19 cellular contexts compared by ENCODE assay signal in the genomic region with DNA sequence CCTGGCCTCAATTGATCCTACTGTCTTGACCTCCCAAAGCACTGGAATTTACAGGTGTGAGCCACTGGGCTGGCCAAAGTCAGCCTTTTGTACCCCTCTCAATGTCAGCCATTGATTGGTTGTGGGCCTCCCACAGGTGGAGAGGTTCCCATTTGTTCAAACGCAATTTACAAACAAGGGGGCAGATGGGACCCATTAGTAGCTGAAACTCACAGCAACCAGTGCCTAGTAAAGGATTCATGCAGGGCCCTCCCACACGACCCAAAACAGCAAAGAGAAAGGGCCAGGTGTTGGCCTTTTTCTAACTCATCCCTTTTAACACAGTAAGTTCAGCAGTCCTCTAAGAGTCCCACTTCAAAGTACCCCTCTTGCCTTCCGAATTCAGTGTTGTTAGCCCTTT.
DNase-seq lines count a peak whose midpoint lies in the region; ATAC-seq, FAIRE-seq and TF ChIP-seq lines count a peak whose summit lies in the region.
"Had no signal": no experiment of that assay in that cellular context is flagged by ENCODE, and none has a peak within 500 bp of the region (broad histone marks: within the 10 kb centered on the region; RNA-seq: fewer than 3 reads in every experiment).

No MANE protein-coding gene starts in this region.

- peaks cover 2% of the 10 kb centered on the region for H3K36me3 Mint-ChIP-seq in central memory CD8-positive, alpha-beta T cell (ENCODE audit: insufficient read depth)
- H3K36me3 Mint-ChIP-seq in stimulated activated naive B cell treated with anti-CD40 and anti-IgM and Interleukin-4, amounts not matched to agents 10 μg/mL and 1 μg/mL and 100 μg/mL, for 72 hours, result no peaks in the 10 kb centered on the region

- H3K4me3 ChIP-seq in BLaER1 (no peak overlapping the region), PC-3 (ENCODE audit: low read length) (no peak overlapping the region)
- H3K4me3 ChIP-seq in BLaER1 treated with 17β-estradiol and CSF1 and Interleukin-3, amounts not matched to agents 10 nM and 100 nM, result no peak overlapping the region
- H3K4me3 ChIP-seq: cardiac muscle cell, mucosa of descending colon had no signal

- TF ChIP-seq CTCF in PC-3 (conservative IDR thresholded peaks at IDR 0.05; ENCODE audit: low read depth, low read length), result no peak

- H3K27ac ChIP-seq in BLaER1, result 0 out of 2 replicates have a peak overlapping the region, but pooled peaks have one; percentile 49
- no peak overlapping the region for H3K27ac ChIP-seq in BLaER1 treated with 17β-estradiol and CSF1 and Interleukin-3, amounts not matched to agents 10 nM and 100 nM
- H3K27ac ChIP-seq in PC-3 (ENCODE audit: low read length), result no peak overlapping the region
- H3K27ac ChIP-seq: cardiac muscle cell, neutrophil had no signal

- no peak overlapping the region for H3K4me3 Mint-ChIP-seq in central memory CD8-positive, alpha-beta T cell
- no peak overlapping the region for H3K4me3 Mint-ChIP-seq in stimulated activated naive B cell treated with anti-CD40 and anti-IgM and Interleukin-4, amounts not matched to agents 10 μg/mL and 1 μg/mL and 100 μg/mL, for 72 hours
- H3K4me3 Mint-ChIP-seq: dendritic cell treated with granulocyte-macrophage colony-stimulating factor and Interleukin-4, amounts not matched to agents 40 ng/mL and 50 ng/mL, for 4 days had no signal

- POLR2A ChIA-PET in PC-3 (lab: Charles Lee; ENCODE audit: unreplicated experiment), result no interaction called here

- H3K4me1 ChIP-seq in BLaER1, result peaks cover 65% of the 10 kb centered on the region
- H3K4me1 ChIP-seq in BLaER1 treated with 17β-estradiol and CSF1 and Interleukin-3, amounts not matched to agents 10 nM and 100 nM, result peaks cover 31 to 65% (median 55%) of the 10 kb centered on the region in 10 experiments
- no peaks in the 10 kb centered on the region for H3K4me1 ChIP-seq in PC-3 (ENCODE audit: insufficient read depth, low read length)

- peaks cover 67% of the 10 kb centered on the region for H3K4me1 Mint-ChIP-seq in central memory CD8-positive, alpha-beta T cell
- H3K4me1 Mint-ChIP-seq in stimulated activated naive B cell treated with anti-CD40 and anti-IgM and Interleukin-4, amounts not matched to agents 10 μg/mL and 1 μg/mL and 100 μg/mL, for 72 hours, result peaks cover 12 to 24% of the 10 kb centered on the region in 2 donors

- no peaks in the 10 kb centered on the region for H3K9me2 ChIP-seq in PC-3 (replicated peaks; ENCODE audit: low read length)

- H3K27me3 Mint-ChIP-seq in central memory CD8-positive, alpha-beta T cell, result no peaks in the 10 kb centered on the region
- H3K27me3 Mint-ChIP-seq in stimulated activated naive B cell treated with anti-CD40 and anti-IgM and Interleukin-4, amounts not matched to agents 10 μg/mL and 1 μg/mL and 100 μg/mL, for 72 hours, result no peaks in the 10 kb centered on the region
- H3K27me3 Mint-ChIP-seq: dendritic cell treated with granulocyte-macrophage colony-stimulating factor and Interleukin-4, amounts not matched to agents 40 ng/mL and 50 ng/mL, for 4 days had no signal

- BruUV-seq in PC-3 (replicated peaks; lab: Mats Ljungman, UMichigan), result no TSS peak

- DNase-seq in NCI-H69 (lab: John Stamatoyannopoulos, UW) (peak; percentile 77), GM19239 (ENCODE audit: insufficient read length, low spot score) (no peak), PC-3 (no peak)
- DNase-seq in central memory CD8-positive, alpha-beta T cell (ENCODE audit: low spot score in 2 of 2), result no peak
- DNase-seq in stimulated activated naive B cell treated with anti-CD40 and anti-IgM and Interleukin-4, amounts not matched to agents 10 μg/mL and 1 μg/mL and 100 μg/mL, for 72 hours, result no peak
- DNase-seq: activated CD4-positive, alpha-beta T cell treated with anti-CD3 and anti-CD28 coated beads, Interleukin-2, amount 50 U/mL, for 48 hours; IMR-90; mucosa of descending colon; NCI-H1417 treated with DMSO at 0.1 percent for 48 hours; SHP77; small intestine; stimulated activated CD4-positive, alpha-beta T cell treated with anti-CD3 and anti-CD28 coated beads, Interleukin-2, amount 100 ng/mL, for 48 hours had no signal

- H4K20me1 ChIP-seq in BLaER1, result peaks cover 25% of the 10 kb centered on the region
- H4K20me1 ChIP-seq in BLaER1 treated with 17β-estradiol and CSF1 and Interleukin-3, amounts not matched to agents 10 nM and 100 nM, result peaks cover 0 to 10% (median 0%) of the 10 kb centered on the region in 11 experiments; a peak in 4 of 22 replicates
- no peaks in the 10 kb centered on the region for H4K20me1 ChIP-seq in PC-3 (ENCODE audit: low read length)

- no peaks in the 10 kb centered on the region for H3K79me2 ChIP-seq in PC-3 (ENCODE audit: low read length)

- CTCF ChIA-PET in PC-3 (lab: Charles Lee), result no interaction called here

- no peaks in the 10 kb centered on the region for H3F3A ChIP-seq in PC-3 (ENCODE audit: low read length, unreplicated experiment)

- peak overlapping the region; percentile 79 for H3K4me2 ChIP-seq in BLaER1
- H3K4me2 ChIP-seq in BLaER1 treated with 17β-estradiol and CSF1 and Interleukin-3, amounts not matched to agents 10 nM and 100 nM, result peak overlapping the region in 8 of 11 experiments; percentile 24 to 87 (median 79); a peak in 15 of 22 replicates
- H3K4me2 ChIP-seq in PC-3 (ENCODE audit: low read length), result no peak overlapping the region

- ATAC-seq in central memory CD8-positive, alpha-beta T cell (replicated peaks; ENCODE audit: extremely low read depth, poor library complexity, severe bottlenecking), result no peak
- ATAC-seq in GM19324 (IDR thresholded peaks at IDR 0.05; ENCODE audit: low FRiP score, unreplicated experiment), result no peak
- ATAC-seq in stimulated activated naive B cell treated with anti-CD40 and anti-IgM and Interleukin-4, amounts not matched to agents 10 μg/mL and 1 μg/mL and 100 μg/mL, for 72 hours (replicated peaks), result no peak
- no peak for ATAC-seq in PC-3
- ATAC-seq: mucosa of descending colon had no signal

- H3K27me3 ChIP-seq in BLaER1 (no peaks in the 10 kb centered on the region), PC-3 (ENCODE audit: low read length) (no peaks in the 10 kb centered on the region)
- no peaks in the 10 kb centered on the region for H3K27me3 ChIP-seq in BLaER1 treated with 17β-estradiol and CSF1 and Interleukin-3, amounts not matched to agents 10 nM and 100 nM
- H3K27me3 ChIP-seq: cardiac muscle cell, neutrophil had no signal

- H3K9me3 ChIP-seq in BLaER1, result peaks cover 2% of the 10 kb centered on the region; the same call in 1 of the 2 replicates
- peaks cover 2 to 6% (median 3%) of the 10 kb centered on the region in 11 experiments; a peak in 14 of 22 replicates for H3K9me3 ChIP-seq in BLaER1 treated with 17β-estradiol and CSF1 and Interleukin-3, amounts not matched to agents 10 nM and 100 nM (replicated peaks in 1 of 11)
- H3K9me3 ChIP-seq in PC-3 (ENCODE audit: low read length), result no peaks in the 10 kb centered on the region
- H3K9me3 ChIP-seq: mucosa of descending colon, neutrophil had no signal

- H2AFZ ChIP-seq in PC-3 (ENCODE audit: low read length), result no peak overlapping the region

- H3K27ac Mint-ChIP-seq in central memory CD8-positive, alpha-beta T cell (ENCODE audit: low read depth), result peak overlapping the region; percentile 53
- no peak overlapping the region for H3K27ac Mint-ChIP-seq in stimulated activated naive B cell treated with anti-CD40 and anti-IgM and Interleukin-4, amounts not matched to agents 10 μg/mL and 1 μg/mL and 100 μg/mL, for 72 hours
- H3K27ac Mint-ChIP-seq: dendritic cell treated with granulocyte-macrophage colony-stimulating factor and Interleukin-4, amounts not matched to agents 40 ng/mL and 50 ng/mL, for 4 days had no signal

- H3K9ac ChIP-seq in BLaER1 (no peak overlapping the region), PC-3 (ENCODE audit: low read length) (no peak overlapping the region)
- H3K9ac ChIP-seq in BLaER1 treated with 17β-estradiol and CSF1 and Interleukin-3, amounts not matched to agents 10 nM and 100 nM, result no peak overlapping the region

- H3K9me3 Mint-ChIP-seq in central memory CD8-positive, alpha-beta T cell, result no peaks in the 10 kb centered on the region
- H3K9me3 Mint-ChIP-seq in stimulated activated naive B cell treated with anti-CD40 and anti-IgM and Interleukin-4, amounts not matched to agents 10 μg/mL and 1 μg/mL and 100 μg/mL, for 72 hours, result no peaks in the 10 kb centered on the region
- H3K9me3 Mint-ChIP-seq: dendritic cell treated with granulocyte-macrophage colony-stimulating factor and Interleukin-4, amounts not matched to agents 40 ng/mL and 50 ng/mL, for 4 days had no signal

- FAIRE-seq in GM19239 (lab: Jason Lieb, UNC), result no peak
- FAIRE-seq: small intestine, urothelium cell line had no signal

- H3K36me3 ChIP-seq in BLaER1 (no peaks in the 10 kb centered on the region; the same call in 1 of the 2 replicates), PC-3 (ENCODE audit: low read depth, low read length) (no peaks in the 10 kb centered on the region)
- H3K36me3 ChIP-seq in BLaER1 treated with 17β-estradiol and CSF1 and Interleukin-3, amounts not matched to agents 10 nM and 100 nM, result peaks cover 0 to 2% (median 0%) of the 10 kb centered on the region in 11 experiments; a peak in 2 of 22 replicates
- H3K36me3 ChIP-seq: cardiac muscle cell, neutrophil had no signal

- intact Hi-C loops in PC-3 (cut with micrococcal nuclease), result no loop called here
